8 cellular contexts compared by ENCODE assay signal in genomic region chr1:33532250-33532649, GRCh38.
"Had no signal": no experiment of that assay in that cellular context is flagged by ENCODE, and none has a peak within 500 bp of the region (broad histone marks: within the 10 kb centered on the region; RNA-seq: fewer than 3 reads in every experiment).

No MANE protein-coding gene starts in this region.

- H3K4me3 ChIP-seq: GM23248 had no signal

- H3K27ac ChIP-seq: GM23248, KMS-11 had no signal

- H3K9ac ChIP-seq: GM23248, KMS-11 had no signal

- FAIRE-seq: HTR-8/SVneo had no signal

- DNase-seq: GM23248, GOT3, H7, HCEC 1CT, IMR-90, KBM-7 had no signal

- H3K4me2 ChIP-seq: KMS-11 had no signal

- H2AFZ ChIP-seq: GM23248 had no signal
